In the genomic region with DNA sequence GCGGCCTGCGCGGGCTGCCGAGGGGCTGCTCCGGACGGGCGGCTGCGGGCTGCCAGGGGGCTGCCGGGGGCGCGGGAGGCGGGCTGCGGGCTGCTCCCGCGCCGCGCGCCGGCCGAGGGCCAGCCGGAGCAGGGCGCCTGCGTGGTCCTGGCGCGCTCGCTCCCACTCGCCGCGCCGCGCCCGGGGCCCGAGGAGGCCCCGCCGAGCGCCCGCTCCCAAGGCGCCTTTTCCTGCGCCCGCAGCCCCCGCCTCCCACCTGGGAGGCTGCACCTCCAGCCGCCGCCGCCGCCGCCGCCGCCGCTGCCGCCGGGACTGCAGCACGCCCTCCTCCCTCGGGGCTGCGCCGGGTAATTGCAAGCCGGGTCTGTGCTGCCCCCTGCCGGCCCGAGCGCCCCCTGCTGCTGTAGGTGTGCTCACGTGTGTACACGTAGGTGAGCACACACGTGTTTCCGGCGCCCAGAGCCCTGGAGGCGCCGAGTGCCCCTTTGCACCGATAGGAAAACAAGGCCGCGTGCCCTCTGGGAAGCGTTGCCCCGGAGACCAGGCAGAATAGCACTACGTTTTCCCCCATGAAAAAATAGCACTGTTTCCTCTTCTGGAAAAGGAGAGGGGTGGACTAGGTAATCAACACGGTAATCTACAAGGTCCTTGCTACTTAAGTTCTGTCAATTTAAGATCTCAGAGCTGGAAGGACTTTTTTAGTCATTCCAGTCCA, we compare ENCODE assay signal across 1 cellular context.
A peak's percentile ranks its signal among the peaks of the same experiment; 100 is the strongest.
TF ChIP-seq lines count a peak whose summit lies in the region.

Gene EPB41L4B (minus strand): TSS at position 326 of the 715 bp plus-strand sequence. CDS start 613 bp downstream, outside the sequence.

TF ChIP-seq in HepG2, 621 proteins besides CTCF, POLR2A, EP300 and RAD21 (continued from another document and continues in another):
- TF ChIP-seq, protein P1, sequence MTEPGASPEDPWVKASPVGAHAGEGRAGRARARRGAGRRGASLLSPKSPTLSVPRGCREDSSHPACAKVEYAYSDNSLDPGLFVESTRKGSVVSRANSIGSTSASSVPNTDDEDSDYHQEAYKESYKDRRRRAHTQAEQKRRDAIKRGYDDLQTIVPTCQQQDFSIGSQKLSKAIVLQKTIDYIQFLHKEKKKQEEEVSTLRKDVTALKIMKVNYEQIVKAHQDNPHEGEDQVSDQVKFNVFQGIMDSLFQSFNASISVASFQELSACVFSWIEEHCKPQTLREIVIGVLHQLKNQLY (CRISPR knock-in tag; IDR thresholded peaks at IDR 0.05) = peak; percentile 90
- peak; percentile 72; the same call in 1 of the 2 replicates for TF ChIP-seq BATF2 (CRISPR knock-in tag; IDR thresholded peaks at IDR 0.05)
- peak; percentile 86; the same call in 1 of the 2 replicates for TF ChIP-seq ZSCAN31 (CRISPR knock-in tag; IDR thresholded peaks at IDR 0.05; ENCODE audit: low read depth)
- no peak for TF ChIP-seq MBNL3 (CRISPR knock-in tag; conservative IDR thresholded peaks at IDR 0.05)
- TF ChIP-seq SRF (IDR thresholded peaks at IDR 0.05; ENCODE audit: low read depth, low read length) = no peak
- TF ChIP-seq MYC (CRISPR knock-in tag; IDR thresholded peaks at IDR 0.05; ENCODE audit: borderline replicate concordance) = peak; percentile 98
- peak; percentile 47; the same call in 1 of the 2 replicates for TF ChIP-seq ZNF780A (CRISPR knock-in tag; IDR thresholded peaks at IDR 0.05)
- peak; percentile 83 for TF ChIP-seq JARID2 (CRISPR knock-in tag; IDR thresholded peaks at IDR 0.05; ENCODE audit: insufficient replicate concordance)
- peak; percentile 93 for TF ChIP-seq ZEB1 (IDR thresholded peaks at IDR 0.05; ENCODE audit: insufficient replicate concordance, low read depth)
- TF ChIP-seq ZKSCAN5 (CRISPR knock-in tag; IDR thresholded peaks at IDR 0.05) = no peak
- TF ChIP-seq ZMYM4 (CRISPR knock-in tag; IDR thresholded peaks at IDR 0.05) = peak; percentile 91
- TF ChIP-seq ZNF547 (CRISPR knock-in tag; IDR thresholded peaks at IDR 0.05) = peak; percentile 78; the same call in 1 of the 2 replicates
- TF ChIP-seq ZNF629 (CRISPR knock-in tag; conservative IDR thresholded peaks at IDR 0.05) = peak; percentile 58; the same call in 1 of the 2 replicates
- peak; percentile 67 for TF ChIP-seq PHF8 (CRISPR knock-in tag; IDR thresholded peaks at IDR 0.05)
- TF ChIP-seq ZNF577 (CRISPR knock-in tag; IDR thresholded peaks at IDR 0.05; ENCODE audit: borderline replicate concordance, low read depth) = no peak
- no peak for TF ChIP-seq ZNF354B (CRISPR knock-in tag; IDR thresholded peaks at IDR 0.05)
- 0 out of 2 replicates have a peak, but pooled peaks have one; percentile 38 for TF ChIP-seq ARID2 (CRISPR knock-in tag; IDR thresholded peaks at IDR 0.05; ENCODE audit: borderline replicate concordance)
- no peak for TF ChIP-seq ZNF17 (CRISPR knock-in tag; IDR thresholded peaks at IDR 0.05)
- TF ChIP-seq KMT2B (CRISPR knock-in tag; IDR thresholded peaks at IDR 0.05) = peak; percentile 80
- TF ChIP-seq ZNF616 (CRISPR knock-in tag; IDR thresholded peaks at IDR 0.05; ENCODE audit: low read depth) = peak; percentile 89; the same call in 1 of the 2 replicates
- TF ChIP-seq RFX3 (CRISPR knock-in tag; IDR thresholded peaks at IDR 0.05) = peak; percentile 67
- TF ChIP-seq ZNF816 (CRISPR knock-in tag; IDR thresholded peaks at IDR 0.05; ENCODE audit: borderline replicate concordance) = peak; percentile 82; the same call in 1 of the 2 replicates
- peak; percentile 86; the same call in 1 of the 2 replicates for TF ChIP-seq ZKSCAN8 (CRISPR knock-in tag; IDR thresholded peaks at IDR 0.05; ENCODE audit: borderline replicate concordance)
- peak; percentile 92 for TF ChIP-seq ZNF263 (CRISPR knock-in tag; IDR thresholded peaks at IDR 0.05)
- no peak for TF ChIP-seq ZNF737 (CRISPR knock-in tag; IDR thresholded peaks at IDR 0.05; ENCODE audit: borderline replicate concordance)
- no peak for TF ChIP-seq CSRNP2 (CRISPR knock-in tag; conservative IDR thresholded peaks at IDR 0.05; ENCODE audit: low read depth)
- peak; percentile 84; the same call in 1 of the 2 replicates for TF ChIP-seq ZBTB7A (CRISPR knock-in tag; IDR thresholded peaks at IDR 0.05)
- TF ChIP-seq PRDM10 (CRISPR knock-in tag; IDR thresholded peaks at IDR 0.05; ENCODE audit: low read depth) = peak; percentile 51; the same call in 1 of the 2 replicates
- peak; percentile 73 for TF ChIP-seq ZBED4 (CRISPR knock-in tag; IDR thresholded peaks at IDR 0.05; ENCODE audit: borderline replicate concordance)
- TF ChIP-seq, protein P2, sequence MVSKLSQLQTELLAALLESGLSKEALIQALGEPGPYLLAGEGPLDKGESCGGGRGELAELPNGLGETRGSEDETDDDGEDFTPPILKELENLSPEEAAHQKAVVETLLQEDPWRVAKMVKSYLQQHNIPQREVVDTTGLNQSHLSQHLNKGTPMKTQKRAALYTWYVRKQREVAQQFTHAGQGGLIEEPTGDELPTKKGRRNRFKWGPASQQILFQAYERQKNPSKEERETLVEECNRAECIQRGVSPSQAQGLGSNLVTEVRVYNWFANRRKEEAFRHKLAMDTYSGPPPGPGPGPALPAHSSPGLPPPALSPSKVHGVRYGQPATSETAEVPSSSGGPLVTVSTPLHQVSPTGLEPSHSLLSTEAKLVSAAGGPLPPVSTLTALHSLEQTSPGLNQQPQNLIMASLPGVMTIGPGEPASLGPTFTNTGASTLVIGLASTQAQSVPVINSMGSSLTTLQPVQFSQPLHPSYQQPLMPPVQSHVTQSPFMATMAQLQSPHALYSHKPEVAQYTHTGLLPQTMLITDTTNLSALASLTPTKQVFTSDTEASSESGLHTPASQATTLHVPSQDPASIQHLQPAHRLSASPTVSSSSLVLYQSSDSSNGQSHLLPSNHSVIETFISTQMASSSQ (IDR thresholded peaks at IDR 0.05; ENCODE audit: low read depth) = no peak
- TF ChIP-seq, protein P2 (CRISPR knock-in tag; IDR thresholded peaks at IDR 0.05; ENCODE audit: borderline replicate concordance) = peak; percentile 75
- TF ChIP-seq TAF1 (CRISPR knock-in tag; IDR thresholded peaks at IDR 0.05) = peak; percentile 55; the same call in 1 of the 2 replicates
- TF ChIP-seq SMAD9 (CRISPR knock-in tag; IDR thresholded peaks at IDR 0.05) = 0 out of 2 replicates have a peak, but pooled peaks have one; percentile 55
- TF ChIP-seq MIER2 (CRISPR knock-in tag; IDR thresholded peaks at IDR 0.05) = peak; percentile 71; the same call in 1 of the 2 replicates
- TF ChIP-seq ZNF749 (CRISPR knock-in tag; IDR thresholded peaks at IDR 0.05; ENCODE audit: borderline replicate concordance) = 0 out of 2 replicates have a peak, but pooled peaks have one; percentile 68
- TF ChIP-seq, protein P3, sequence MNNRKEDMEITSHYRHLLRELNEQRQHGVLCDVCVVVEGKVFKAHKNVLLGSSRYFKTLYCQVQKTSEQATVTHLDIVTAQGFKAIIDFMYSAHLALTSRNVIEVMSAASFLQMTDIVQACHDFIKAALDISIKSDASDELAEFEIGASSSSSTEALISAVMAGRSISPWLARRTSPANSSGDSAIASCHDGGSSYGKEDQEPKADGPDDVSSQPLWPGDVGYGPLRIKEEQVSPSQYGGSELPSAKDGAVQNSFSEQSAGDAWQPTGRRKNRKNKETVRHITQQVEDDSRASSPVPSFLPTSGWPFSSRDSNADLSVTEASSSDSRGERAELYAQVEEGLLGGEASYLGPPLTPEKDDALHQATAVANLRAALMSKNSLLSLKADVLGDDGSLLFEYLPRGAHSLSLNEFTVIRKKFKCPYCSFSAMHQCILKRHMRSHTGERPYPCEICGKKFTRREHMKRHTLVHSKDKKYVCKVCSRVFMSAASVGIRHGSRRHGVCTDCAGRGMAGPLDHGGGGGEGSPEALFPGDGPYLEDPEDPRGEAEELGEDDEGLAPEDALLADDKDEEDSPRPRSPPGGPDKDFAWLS (CRISPR knock-in tag; IDR thresholded peaks at IDR 0.05; ENCODE audit: borderline replicate concordance) = no peak
- TF ChIP-seq HOXA3 (CRISPR knock-in tag; IDR thresholded peaks at IDR 0.05) = peak; percentile 94
- peak; percentile 57 for TF ChIP-seq YY1 (IDR thresholded peaks at IDR 0.05; ENCODE audit: insufficient read depth, insufficient replicate concordance, low read depth, low read length)
